ENCODE assay signal across 8 cellular contexts in genomic region chr4:151013944-151014343, GRCh38. TPM values are rescaled to one million over a fixed set of nuclear protein-coding genes. Genes with fewer than 3 reads are reported as not detected.
A peak's percentile ranks its signal among the peaks of the same experiment; 100 is the strongest.
DNase-seq lines count a peak whose midpoint lies in the region; ATAC-seq, FAIRE-seq and TF ChIP-seq lines count a peak whose summit lies in the region.

No MANE protein-coding gene starts in this region.

- H3K4me2 ChIP-seq in GM23248 (ENCODE audit: unreplicated experiment) (peak overlapping the region; percentile 95), hepatocyte (peak overlapping the region; percentile 78)

- peak overlapping the region; percentile 99 for H2AFZ ChIP-seq in GM23248
- peak overlapping the region; percentile 98 for H2AFZ ChIP-seq in hepatocyte

- no peaks in the 10 kb centered on the region for H3K9me2 ChIP-seq in GM23248 (ENCODE audit: insufficient read depth)
- H3K9me2 ChIP-seq in hepatocyte (replicated peaks; ENCODE audit: insufficient read depth): no peaks in the 10 kb centered on the region

- H3K9me3 ChIP-seq in GM23248 (ENCODE audit: low read depth): no peaks in the 10 kb centered on the region
- H3K9me3 ChIP-seq in hepatocyte (ENCODE audit: low read depth): no peaks in the 10 kb centered on the region
- no peaks in the 10 kb centered on the region for H3K9me3 ChIP-seq in small intestine (ENCODE audit: control insufficient read depth, low read depth)

- 4 to 11% methylated on average over 4 of the region's 4 CpGs for WGBS in GM23248 (ENCODE audit: low coverage in 1 of 2, low lambda C conversion rate in 2 of 2, missing lambda C conversion rate in 2 of 2), 2 experiments
- WGBS in hepatocyte (ENCODE audit: low lambda C conversion rate, missing lambda C conversion rate): 25% methylated on average over 4 of the region's 4 CpGs
- WGBS in small intestine, 3 donors: 1 to 7% (median 6%) methylated on average over 4 of the region's 4 CpGs

- FAIRE-seq in small intestine (lab: Jason Lieb, UNC): no peak

- no peaks in the 10 kb centered on the region for H3F3A ChIP-seq in GM23248 (ENCODE audit: insufficient read depth)

- H3K27ac ChIP-seq in GM23248: no peak overlapping the region
- H3K27ac ChIP-seq in VCaP: peak overlapping the region; percentile 97
- peak overlapping the region; percentile 99 for H3K27ac ChIP-seq in hepatocyte
- no peak overlapping the region for H3K27ac ChIP-seq in small intestine (ENCODE audit: low read depth in 1 of 2, low read length in 1 of 2)

- H3K4me1 ChIP-seq in GM23248 (ENCODE audit: insufficient read depth) (peaks cover 4% of the 10 kb centered on the region), hepatocyte (ENCODE audit: insufficient read depth) (no peaks in the 10 kb centered on the region), small intestine (ENCODE audit: control insufficient read depth in 2 of 2, insufficient read depth in 1 of 2, low read depth in 1 of 2, low read length in 1 of 2) (peaks cover 0 to 9% of the 10 kb centered on the region in 2 donors)

- peak overlapping the region; percentile 79 for H3K9ac ChIP-seq in GM23248

- TF ChIP-seq CTCF in VCaP (conservative IDR thresholded peaks at IDR 0.05) (no peak), hepatocyte (IDR thresholded peaks at IDR 0.05; ENCODE audit: poor library complexity) (no peak)

- H3K27me3 ChIP-seq in GM23248 (replicated peaks; ENCODE audit: insufficient read depth) (no peaks in the 10 kb centered on the region), hepatocyte (no peaks in the 10 kb centered on the region), small intestine (ENCODE audit: control insufficient read depth in 2 of 2, insufficient read depth in 2 of 2, low read length in 2 of 2) (no peaks in the 10 kb centered on the region)

- DNase-seq in GM23248 (peak; percentile 10), hepatocyte (ENCODE audit: low spot score) (no peak), small intestine (peak; percentile 6), inferior parietal cortex (ENCODE audit: extremely low spot score) (no peak)

- in situ Hi-C loops in GM23248 (cut with MboI): no loop called here

- H3K4me3 ChIP-seq in GM23248 (peak overlapping the region; percentile 88), hepatocyte (peak overlapping the region; percentile 77), small intestine (ENCODE audit: low read depth in 1 of 2, low read length in 2 of 2) (peak overlapping the region; percentile 63 to 99)

- ATAC-seq in HG02763 (IDR thresholded peaks at IDR 0.05; ENCODE audit: unreplicated experiment) (no peak), HG02884 (IDR thresholded peaks at IDR 0.05; ENCODE audit: unreplicated experiment) (no peak), GM19395 (IDR thresholded peaks at IDR 0.05; ENCODE audit: unreplicated experiment) (no peak)

- H3K79me2 ChIP-seq in GM23248 (ENCODE audit: insufficient read depth) (no peaks in the 10 kb centered on the region), hepatocyte (peaks cover 50% of the 10 kb centered on the region)

- H4K20me1 ChIP-seq in GM23248 (ENCODE audit: insufficient read depth): no peaks in the 10 kb centered on the region
- peaks cover 6% of the 10 kb centered on the region for H4K20me1 ChIP-seq in hepatocyte (ENCODE audit: insufficient read depth, poor library complexity, severe bottlenecking)

- H3K36me3 ChIP-seq in GM23248 (ENCODE audit: low read depth) (no peaks in the 10 kb centered on the region), hepatocyte (replicated peaks; ENCODE audit: insufficient read depth, low read depth) (no peaks in the 10 kb centered on the region), small intestine (ENCODE audit: control insufficient read depth in 2 of 2, insufficient read depth in 2 of 2, low read length in 2 of 2) (no peaks in the 10 kb centered on the region)

RNA-seq across cellular contexts. Expression of gene LRBA, which starts 1.1 kb away (rescaled TPM):
- 15.7 and 17.8 TPM in 2 replicates for total RNA-seq in GM23248 (2014; rRNA removed; shearing (Covaris generic))
- 5.7 and 6.6 TPM in 2 replicates for polyA plus RNA-seq in GM23248 (2016; fragmentation: Nextera tagmentation; extraction: Ambion mirVana)
- 69.4 and 71.0 TPM in 2 replicates for total RNA-seq in hepatocyte
- polyA plus RNA-seq in hepatocyte: 14.1 and 15.3 TPM in 2 replicates
- polyA plus RNA-seq in small intestine: 10 to 100 TPM; 14.9 to 22.5 (median 16.8) TPM

Comparison
In these comparisons a context has a peak if more than half of its experiments do, and no peak if none do; other contexts are left out.
1. DNase-seq: peak in GM23248 (single experiment) and small intestine (single experiment); none in hepatocyte (single experiment) and inferior parietal cortex (single experiment).
2. H3K27ac ChIP-seq: peak in VCaP (single experiment) and hepatocyte (single experiment); none in GM23248 (single experiment) and small intestine (0 of 2).
3. Peak in every context shown above with its lines, with median percentiles within 50 percentile points of each other: H3K4me3 ChIP-seq.